In the genomic region with DNA sequence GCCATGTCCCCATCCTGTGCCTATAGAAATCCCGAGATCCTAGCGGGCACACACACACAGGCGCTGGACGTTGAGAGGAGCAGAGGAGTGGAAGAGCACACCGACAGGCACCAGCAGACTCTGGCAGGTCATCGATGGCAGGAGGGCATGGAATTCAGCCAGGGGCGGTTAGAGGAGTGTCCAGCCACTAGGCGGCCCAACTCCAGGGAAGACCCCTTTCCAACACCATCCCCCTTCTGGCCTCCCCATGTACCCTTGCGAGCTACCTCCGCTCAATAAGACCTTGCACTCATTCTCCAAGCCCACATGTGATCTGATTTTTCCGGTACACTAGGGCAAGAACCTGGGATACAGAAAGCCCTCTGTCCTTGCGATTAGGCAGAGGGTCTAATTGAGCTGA, we compare ENCODE assay signal across 30 cellular contexts.
"Had no signal": no experiment of that assay in that cellular context is flagged by ENCODE, and none has a peak within 500 bp of the region (broad histone marks: within the 10 kb centered on the region; RNA-seq: fewer than 3 reads in every experiment).

No MANE protein-coding gene starts in this region.

- H3K27ac Mint-ChIP-seq: activated CD4-positive, alpha-beta memory T cell treated with anti-CD3 and anti-CD28 coated beads for 36 hours; activated CD4-positive, alpha-beta T cell treated with anti-CD3 and anti-CD28 coated beads for 36 hours; activated CD4-positive, alpha-beta T cell treated with anti-CD3 and anti-CD28 coated beads, Interleukin-2, amount 10 ng/mL, durations not matched to agents 24 days and 14 days; activated CD8-positive, alpha-beta memory T cell treated with anti-CD3 and anti-CD28 coated beads, Interleukin-2, amount 10 ng/mL, durations not matched to agents 7 days and 5 days; activated CD8-positive, alpha-beta T cell treated with anti-CD3 and anti-CD28 coated beads, Interleukin-2, amount 10 ng/mL, durations not matched to agents 7 days and 5 days; activated naive CD4-positive, alpha-beta T cell treated with anti-CD3 and anti-CD28 coated beads for 36 hours; activated naive CD4-positive, alpha-beta T cell treated with anti-CD3 and anti-CD28 coated beads, Interleukin-2, amount 50 U/mL, for 24 hours; activated naive CD8-positive, alpha-beta T cell treated with anti-CD3 and anti-CD28 coated beads, Interleukin-2, amount 10 ng/mL, durations not matched to agents 7 days and 5 days; activated T-helper 1 cell treated with anti-CD3 and anti-CD28 coated beads, Interleukin-12 subunit alpha, Interleukin-12 subunit beta, Interleukin-2, Interleukin-4 antibody, amounts not matched to agents 30 ng/mL and 10 ng/mL and 1 ng/mL, durations not matched to agents 14 hours and 24 hours and 36 hours; activated T-helper 2 cell treated with anti-CD3 and anti-CD28 coated beads, Interferon-gamma antibody, Interleukin-2, Interleukin-4, amounts not matched to agents 10 μg/mL and 5 μg/mL and 100 μg/mL, durations not matched to agents 14 hours and 24 hours and 36 hours; dendritic cell treated with granulocyte-macrophage colony-stimulating factor and Interleukin-4, amounts not matched to agents 40 ng/mL and 50 ng/mL, for 4 days had no signal

- ATAC-seq: activated CD4-positive, alpha-beta T cell treated with anti-CD3 and anti-CD28 coated beads for 36 hours; activated CD8-positive, alpha-beta memory T cell treated with anti-CD3 and anti-CD28 coated beads, Interleukin-2, amount 10 ng/mL, durations not matched to agents 7 days and 5 days; activated CD8-positive, alpha-beta T cell treated with anti-CD3 and anti-CD28 coated beads, Interleukin-2, amount 10 ng/mL, durations not matched to agents 7 days and 5 days; foreskin keratinocyte; gastrocnemius medialis; heart left ventricle had no signal

- H3K4me1 Mint-ChIP-seq: activated CD4-positive, alpha-beta T cell treated with anti-CD3 and anti-CD28 coated beads for 36 hours; activated CD4-positive, alpha-beta T cell treated with anti-CD3 and anti-CD28 coated beads, Interleukin-2, amount 10 ng/mL, durations not matched to agents 24 days and 14 days; activated CD8-positive, alpha-beta memory T cell treated with anti-CD3 and anti-CD28 coated beads, Interleukin-2, amount 10 ng/mL, durations not matched to agents 7 days and 5 days; activated naive CD4-positive, alpha-beta T cell treated with anti-CD3 and anti-CD28 coated beads, Interleukin-2, amount 50 U/mL, for 24 hours; activated naive CD8-positive, alpha-beta T cell treated with anti-CD3 and anti-CD28 coated beads, Interleukin-2, amount 10 ng/mL, durations not matched to agents 7 days and 5 days; central memory CD8-positive, alpha-beta T cell had no signal

- DNase-seq: activated CD4-positive, alpha-beta memory T cell treated with anti-CD3 and anti-CD28 coated beads for 36 hours; activated CD4-positive, alpha-beta T cell treated with anti-CD3 and anti-CD28 coated beads for 36 hours; activated CD4-positive, alpha-beta T cell treated with anti-CD3 and anti-CD28 coated beads, Interleukin-2, amount 10 ng/mL, durations not matched to agents 24 days and 14 days; activated CD4-positive, CD25-positive, alpha-beta regulatory T cell; activated CD4-positive, CD25-positive, alpha-beta regulatory T cell treated with anti-CD3 and anti-CD28 coated beads, Interleukin-2, amount 50 U/mL, for 72 hours; activated CD8-positive, alpha-beta memory T cell treated with anti-CD3 and anti-CD28 coated beads, Interleukin-2, amount 10 ng/mL, durations not matched to agents 7 days and 5 days; activated CD8-positive, alpha-beta memory T cell treated with anti-CD3 and anti-CD28 coated beads, Interleukin-2, amount 50 U/mL, for 4 hours; activated CD8-positive, alpha-beta T cell treated with anti-CD3 and anti-CD28 coated beads, Interleukin-2, amount 10 ng/mL, durations not matched to agents 7 days and 5 days; activated effector memory CD4-positive, alpha-beta T cell treated with anti-CD3 and anti-CD28 coated beads, Interleukin-2, amount 50 U/mL, for 16 hours; activated naive CD4-positive, alpha-beta T cell treated with anti-CD3 and anti-CD28 coated beads for 36 hours; activated naive CD8-positive, alpha-beta T cell treated with anti-CD3 and anti-CD28 coated beads, Interleukin-2, amount 10 ng/mL, durations not matched to agents 7 days and 5 days; activated T-cell treated with anti-CD3 and anti-CD28 coated beads, Interleukin-2, amount 50 U/mL, for 1 hour; activated T-cell treated with anti-CD3 and anti-CD28 coated beads, Interleukin-2, amount 50 U/mL, for 48 hours; anterior cingulate cortex; brain microvascular endothelial cell; dorsolateral prefrontal cortex; effector memory CD4-positive, alpha-beta T cell; erythroblast; foreskin keratinocyte; gastrocnemius medialis; glutamatergic neuron; heart left ventricle; T-helper 2 cell had no signal

- H3K9me3 ChIP-seq: esophagus muscularis mucosa, gastrocnemius medialis, heart left ventricle had no signal

- H3K36me3 Mint-ChIP-seq: activated CD4-positive, alpha-beta memory T cell treated with anti-CD3 and anti-CD28 coated beads for 36 hours; activated CD8-positive, alpha-beta memory T cell treated with anti-CD3 and anti-CD28 coated beads, Interleukin-2, amount 10 ng/mL, durations not matched to agents 7 days and 5 days; activated naive CD4-positive, alpha-beta T cell treated with anti-CD3 and anti-CD28 coated beads, Interleukin-2, amount 50 U/mL, for 24 hours; activated naive CD8-positive, alpha-beta T cell treated with anti-CD3 and anti-CD28 coated beads, Interleukin-2, amount 10 ng/mL, durations not matched to agents 7 days and 5 days had no signal

- H3K4me1 ChIP-seq: esophagus muscularis mucosa, foreskin keratinocyte, gastrocnemius medialis, heart left ventricle had no signal

- H3K27me3 Mint-ChIP-seq: activated CD4-positive, alpha-beta memory T cell treated with anti-CD3 and anti-CD28 coated beads for 36 hours; activated CD4-positive, alpha-beta T cell treated with anti-CD3 and anti-CD28 coated beads for 36 hours; activated CD4-positive, alpha-beta T cell treated with anti-CD3 and anti-CD28 coated beads, Interleukin-2, amount 10 ng/mL, durations not matched to agents 24 days and 14 days; activated CD8-positive, alpha-beta memory T cell treated with anti-CD3 and anti-CD28 coated beads, Interleukin-2, amount 10 ng/mL, durations not matched to agents 7 days and 5 days; activated naive CD4-positive, alpha-beta T cell treated with anti-CD3 and anti-CD28 coated beads, Interleukin-2, amount 50 U/mL, for 24 hours; activated naive CD8-positive, alpha-beta T cell treated with anti-CD3 and anti-CD28 coated beads, Interleukin-2, amount 10 ng/mL, durations not matched to agents 7 days and 5 days; central memory CD8-positive, alpha-beta T cell; dendritic cell treated with granulocyte-macrophage colony-stimulating factor and Interleukin-4, amounts not matched to agents 40 ng/mL and 50 ng/mL, for 4 days had no signal

- H3K36me3 ChIP-seq: brain microvascular endothelial cell, esophagus muscularis mucosa, gastrocnemius medialis, heart left ventricle had no signal

- H3K27ac ChIP-seq: brain microvascular endothelial cell, coronary artery, dorsolateral prefrontal cortex, esophagus muscularis mucosa, foreskin keratinocyte, gastrocnemius medialis, heart left ventricle had no signal

- H3K9me3 Mint-ChIP-seq: activated naive CD8-positive, alpha-beta T cell treated with anti-CD3 and anti-CD28 coated beads, Interleukin-2, amount 10 ng/mL, durations not matched to agents 7 days and 5 days had no signal

- H3K4me3 ChIP-seq: coronary artery, dorsolateral prefrontal cortex, esophagus muscularis mucosa, gastrocnemius medialis, heart left ventricle had no signal

- H3K27me3 ChIP-seq: brain microvascular endothelial cell, dorsolateral prefrontal cortex, esophagus muscularis mucosa, foreskin keratinocyte, gastrocnemius medialis, heart left ventricle had no signal

- H3K4me3 Mint-ChIP-seq: activated CD4-positive, alpha-beta memory T cell treated with anti-CD3 and anti-CD28 coated beads for 36 hours; activated CD4-positive, alpha-beta T cell treated with anti-CD3 and anti-CD28 coated beads for 36 hours; activated CD4-positive, alpha-beta T cell treated with anti-CD3 and anti-CD28 coated beads, Interleukin-2, amount 10 ng/mL, durations not matched to agents 24 days and 14 days; activated CD8-positive, alpha-beta memory T cell treated with anti-CD3 and anti-CD28 coated beads, Interleukin-2, amount 10 ng/mL, durations not matched to agents 7 days and 5 days; activated CD8-positive, alpha-beta T cell treated with anti-CD3 and anti-CD28 coated beads, Interleukin-2, amount 10 ng/mL, durations not matched to agents 7 days and 5 days; activated naive CD4-positive, alpha-beta T cell treated with anti-CD3 and anti-CD28 coated beads for 36 hours; activated naive CD4-positive, alpha-beta T cell treated with anti-CD3 and anti-CD28 coated beads, Interleukin-2, amount 50 U/mL, for 24 hours; activated naive CD8-positive, alpha-beta T cell treated with anti-CD3 and anti-CD28 coated beads, Interleukin-2, amount 10 ng/mL, durations not matched to agents 7 days and 5 days; activated T-helper 1 cell treated with anti-CD3 and anti-CD28 coated beads, Interleukin-12 subunit alpha, Interleukin-12 subunit beta, Interleukin-2, Interleukin-4 antibody, amounts not matched to agents 30 ng/mL and 10 ng/mL and 1 ng/mL, durations not matched to agents 14 hours and 24 hours and 36 hours; central memory CD8-positive, alpha-beta T cell; dendritic cell treated with granulocyte-macrophage colony-stimulating factor and Interleukin-4, amounts not matched to agents 40 ng/mL and 50 ng/mL, for 4 days had no signal
